Comparison of ENCODE assay signal across 14 cellular contexts in genomic region chr7:157352506-157352905, GRCh38. TPM values are rescaled to one million over a fixed set of nuclear protein-coding genes. Genes with fewer than 3 reads are reported as not detected.
DNase-seq lines count a peak whose midpoint lies in the region; ATAC-seq, FAIRE-seq and TF ChIP-seq lines count a peak whose summit lies in the region.
"Had no signal": no experiment of that assay in that cellular context is flagged by ENCODE, and none has a peak within 500 bp of the region (broad histone marks: within the 10 kb centered on the region; RNA-seq: fewer than 3 reads in every experiment).

No MANE protein-coding gene starts in this region.

- H2AFZ ChIP-seq in mesenchymal stem cell (ENCODE audit: low read depth, low read length) = no peak overlapping the region

- peak overlapping the region; percentile 14 for H3K27ac Mint-ChIP-seq in CD4-positive, alpha-beta T cell

- peak overlapping the region; percentile 11 for H3K4me3 Mint-ChIP-seq in CD4-positive, alpha-beta T cell

- no peak overlapping the region for H3K14ac ChIP-seq in mesenchymal stem cell (ENCODE audit: low read length in 2 of 2)

- TF ChIP-seq CTCF in CD4-positive, alpha-beta T cell (IDR thresholded peaks at IDR 0.05) = no peak
- TF ChIP-seq CTCF in RWPE1 (conservative IDR thresholded peaks at IDR 0.05; ENCODE audit: low read depth) = no peak

- H3K79me1 ChIP-seq in mesenchymal stem cell (replicated peaks; ENCODE audit: low read length, poor library complexity, severe bottlenecking) = no peaks in the 10 kb centered on the region

- H3K36me3 ChIP-seq in mesenchymal stem cell (ENCODE audit: control insufficient read depth in 1 of 2, insufficient read depth in 2 of 2, low read depth in 1 of 2, low read length in 2 of 2) = peaks cover 0 to 15% of the 10 kb centered on the region in 2 experiments
- H3K36me3 ChIP-seq: brain microvascular endothelial cell, vagina had no signal

- no peaks in the 10 kb centered on the region for H3K27me3 Mint-ChIP-seq in CD4-positive, alpha-beta T cell

- no peak overlapping the region for H3K23ac ChIP-seq in mesenchymal stem cell (ENCODE audit: low read length in 2 of 2)

- H3K27ac ChIP-seq in CD4-positive, alpha-beta T cell (ENCODE audit: low read depth, low read length) = no peak overlapping the region
- peak overlapping the region; percentile 34 for H3K27ac ChIP-seq in RWPE1
- no peak overlapping the region for H3K27ac ChIP-seq in mesenchymal stem cell (ENCODE audit: low read length, poor library complexity, severe bottlenecking)
- H3K27ac ChIP-seq: brain microvascular endothelial cell, vagina had no signal

- H3K9me3 Mint-ChIP-seq in CD4-positive, alpha-beta T cell = no peaks in the 10 kb centered on the region

- peaks cover 89% of the 10 kb centered on the region for H3K4me1 Mint-ChIP-seq in CD4-positive, alpha-beta T cell (ENCODE audit: low read depth)

- H4K91ac ChIP-seq in mesenchymal stem cell (ENCODE audit: low read length) = no peak overlapping the region

- H2AK5ac ChIP-seq in mesenchymal stem cell (ENCODE audit: low read length, severe bottlenecking) = no peak overlapping the region

- H3K4me3 ChIP-seq in mesenchymal stem cell (ENCODE audit: insufficient read depth in 1 of 2, low read depth in 1 of 2, low read length in 2 of 2) = no peak overlapping the region
- H3K4me3 ChIP-seq: vagina had no signal

- no peak overlapping the region for H2BK15ac ChIP-seq in mesenchymal stem cell (ENCODE audit: low read depth, poor library complexity, severe bottlenecking)

- H3K4me2 ChIP-seq in mesenchymal stem cell (ENCODE audit: low read length, poor library complexity, severe bottlenecking) = no peak overlapping the region

- intact Hi-C loops in CD4-positive, alpha-beta T cell (cut with DNase I, micrococcal nuclease) = no loop called here

- no peak overlapping the region for H2BK12ac ChIP-seq in mesenchymal stem cell (ENCODE audit: low read length in 2 of 2)

- ATAC-seq in CD4-positive, alpha-beta T cell (ENCODE audit: poor library complexity) = no peak
- ATAC-seq in GM18873 (IDR thresholded peaks at IDR 0.05; ENCODE audit: low FRiP score, unreplicated experiment) (peak; percentile 38), HG03378 (IDR thresholded peaks at IDR 0.05; ENCODE audit: unreplicated experiment) (no peak)

- no peak overlapping the region for H3K4ac ChIP-seq in mesenchymal stem cell (ENCODE audit: low read depth in 1 of 2, low read length in 2 of 2)

- no peak overlapping the region for H2BK120ac ChIP-seq in mesenchymal stem cell (ENCODE audit: low read depth, low read length)

- peaks cover 24% of the 10 kb centered on the region for H3K4me1 ChIP-seq in mesenchymal stem cell (ENCODE audit: control insufficient read depth, insufficient read depth, low read depth, low read length)

- H3K9ac ChIP-seq in mesenchymal stem cell (ENCODE audit: low read length) = no peak overlapping the region

- H4K8ac ChIP-seq in mesenchymal stem cell (ENCODE audit: low read length) = no peak overlapping the region

- no peak overlapping the region for H3K18ac ChIP-seq in mesenchymal stem cell (ENCODE audit: low read depth in 1 of 2, low read length in 2 of 2)

- H2BK5ac ChIP-seq in mesenchymal stem cell (ENCODE audit: low read depth, low read length, poor library complexity, severe bottlenecking) = no peak overlapping the region

- no peak for FAIRE-seq in urothelium cell line (lab: Jason Lieb, UNC)
- FAIRE-seq: RCC 7860 had no signal

- POLR2A ChIA-PET in CD4-positive, alpha-beta T cell (lab: Charles Lee) = no interaction called here
- POLR2A ChIA-PET in RWPE1 (lab: Yijun Ruan, JAX; ENCODE audit: low non-redundant PET) = no interaction called here

- H3K36me3 Mint-ChIP-seq in CD4-positive, alpha-beta T cell (ENCODE audit: low read depth) = peaks cover 40% of the 10 kb centered on the region

- 73% methylated on average over 5 of the region's 6 CpGs for WGBS in mesenchymal stem cell

- CTCF ChIA-PET in CD4-positive, alpha-beta T cell (lab: Charles Lee) = interaction anchor here (0.7 kb wide), 1 partner anchor 13 kb away, joined by 3 read pairs; no protein-coding TSS in a partner anchor
- CTCF ChIA-PET in RWPE1 (lab: Yijun Ruan, JAX) = interaction anchor here (1.1 kb wide), 1 partner anchor 34 kb away, joined by 4 read pairs; no protein-coding TSS in a partner anchor

- no peaks in the 10 kb centered on the region for H3K27me3 ChIP-seq in CD4-positive, alpha-beta T cell (ENCODE audit: control insufficient read depth, insufficient read depth, low read length)
- H3K27me3 ChIP-seq in mesenchymal stem cell (ENCODE audit: control insufficient read depth in 1 of 2, insufficient read depth in 1 of 2, low read length in 2 of 2) = no peaks in the 10 kb centered on the region
- H3K27me3 ChIP-seq: brain microvascular endothelial cell, vagina had no signal

- DNase-seq in CD4-positive, alpha-beta T cell = no peak
- DNase-seq in RWPE1 (ENCODE audit: low spot score) (no peak), mesenchymal stem cell (peak; percentile 59), urothelium cell line (ENCODE audit: low spot score) (no peak)
- no peak for DNase-seq in stimulated activated CD4-positive, alpha-beta T cell treated with anti-CD3 and anti-CD28 coated beads, Interleukin-15, amount 100 ng/mL, for 24 hours
- DNase-seq in stimulated activated CD4-positive, alpha-beta T cell treated with anti-CD3 and anti-CD28 coated beads, Interleukin-4, amount 100 ng/mL, for 1 hour = no peak
- DNase-seq: activated CD4-positive, alpha-beta T cell treated with anti-CD3 and anti-CD28 coated beads for 1 hour; brain microvascular endothelial cell; DND-41; NCI-H1930 had no signal

- no peaks in the 10 kb centered on the region for H3K9me3 ChIP-seq in CD4-positive, alpha-beta T cell (ENCODE audit: control insufficient read depth, low read length)
- no peaks in the 10 kb centered on the region for H3K9me3 ChIP-seq in mesenchymal stem cell (ENCODE audit: control insufficient read depth, low read length)
- H3K9me3 ChIP-seq: vagina had no signal

RNA-seq across cellular contexts. Expression of gene DNAJB6, which starts 15.7 kb away (rescaled TPM):
- total RNA-seq in CD4-positive, alpha-beta T cell = 100 to 1,000 TPM; 232 to 242 TPM
- 177 TPM for polyA plus RNA-seq in mesenchymal stem cell (2013, experiment 1 of 2)
- 148 TPM for polyA plus RNA-seq in mesenchymal stem cell (2013, experiment 2 of 2)
